In the genomic region with DNA sequence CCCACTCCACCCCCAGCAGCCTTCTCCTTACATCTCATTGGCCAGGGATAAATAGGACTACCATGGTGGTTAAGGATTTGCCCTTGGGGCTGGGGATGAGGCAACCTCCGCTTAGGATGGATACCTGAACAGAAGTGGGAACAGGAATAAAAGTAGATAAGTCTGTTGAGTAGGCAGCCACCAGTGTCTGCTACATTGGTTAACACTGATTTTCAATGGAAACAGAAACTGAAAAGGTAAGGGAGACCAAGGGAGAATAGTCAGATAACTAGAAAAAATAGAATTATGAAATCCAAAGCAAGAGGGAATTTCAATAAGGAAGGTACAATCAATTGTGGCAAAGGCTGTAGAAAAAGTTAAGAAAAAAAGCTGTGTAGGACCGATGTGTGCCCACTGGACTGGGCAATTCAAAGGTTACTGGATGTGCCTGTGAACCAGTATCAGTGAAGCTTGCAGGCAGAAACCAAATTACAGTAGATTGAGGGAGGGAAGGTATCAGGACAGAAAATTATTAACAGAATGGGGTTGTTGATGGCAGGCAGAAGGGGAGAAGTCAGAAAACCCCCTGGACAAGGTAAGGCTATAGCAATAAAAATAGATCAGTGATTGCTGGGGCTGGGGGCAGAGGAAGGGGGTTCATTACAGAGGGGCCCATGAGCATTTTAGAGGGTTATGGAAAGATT, we compare ENCODE assay signal across 13 cellular contexts. TPM values are rescaled to one million over a fixed set of nuclear protein-coding genes. Genes with fewer than 3 reads are reported as not detected.
DNase-seq lines count a peak whose midpoint lies in the region; ATAC-seq lines count a peak whose summit lies in the region.
"Had no signal": no experiment of that assay in that cellular context is flagged by ENCODE, and none has a peak within 500 bp of the region (broad histone marks: within the 10 kb centered on the region; RNA-seq: fewer than 3 reads in every experiment).

No MANE protein-coding gene starts in this region.

- DNase-seq in left lobe of liver (ENCODE audit: low spot score) (no peak), AG08395 (ENCODE audit: low spot score) (no peak), SHP77 (lab: John Stamatoyannopoulos, UW) (no peak), middle frontal gyrus (ENCODE audit: extremely low spot score, low spot score) (no peak)
- DNase-seq: activated naive CD8-positive, alpha-beta T cell treated with anti-CD3 and anti-CD28 coated beads, Interleukin-2, amount 50 U/mL, for 24 hours; cerebellar nuclear complex; heart left ventricle; NCI-H2081; substantia nigra had no signal

- ATAC-seq in GM19397 (IDR thresholded peaks at IDR 0.05; ENCODE audit: unreplicated experiment): peak; percentile 85
- peak; percentile 91 for ATAC-seq in HG02678 (IDR thresholded peaks at IDR 0.05; ENCODE audit: unreplicated experiment)
- peak; percentile 68 for ATAC-seq in HG03280 (IDR thresholded peaks at IDR 0.05; ENCODE audit: unreplicated experiment)
- no peak for ATAC-seq in left lobe of liver
- ATAC-seq: activated naive CD8-positive, alpha-beta T cell treated with anti-CD3 and anti-CD28 coated beads, Interleukin-2, amount 50 U/mL, for 24 hours; heart left ventricle; WTC11 had no signal

RNA-seq across cellular contexts. Expression of gene DNAJC21, which starts 48.7 kb away (rescaled TPM):
- total RNA-seq in left lobe of liver: 18.5 TPM
